ENCODE assay signal across 14 cellular contexts in genomic region chr9:69279084-69279729, GRCh38. TPM values are rescaled to one million over a fixed set of nuclear protein-coding genes. Genes with fewer than 3 reads are reported as not detected.
DNase-seq lines count a peak whose midpoint lies in the region; ATAC-seq and TF ChIP-seq lines count a peak whose summit lies in the region.
"Had no signal": no experiment of that assay in that cellular context is flagged by ENCODE, and none has a peak within 500 bp of the region (broad histone marks: within the 10 kb centered on the region; RNA-seq: fewer than 3 reads in every experiment).

No MANE protein-coding gene starts in this region.

- peaks cover 7% of the 10 kb centered on the region for H3K9me3 ChIP-seq in mesenchymal stem cell (ENCODE audit: control insufficient read depth, low read length)
- H3K9me3 ChIP-seq: BLaER1 had no signal

- H3K14ac ChIP-seq in mesenchymal stem cell (ENCODE audit: low read length in 2 of 2): no peak overlapping the region

- H3K36me3 Mint-ChIP-seq in activated T-cell treated with anti-CD3 and anti-CD28 coated beads, Interleukin-2, amount 50 U/mL, for 24 hours (ENCODE audit: low read depth): no peaks in the 10 kb centered on the region

- ATAC-seq in GM18498 (IDR thresholded peaks at IDR 0.05; ENCODE audit: unreplicated experiment): peak; percentile 91
- ATAC-seq in GM18909 (IDR thresholded peaks at IDR 0.05; ENCODE audit: poor library complexity, unreplicated experiment): peak; percentile 89
- ATAC-seq in HG02623 (IDR thresholded peaks at IDR 0.05; ENCODE audit: unreplicated experiment): peak; percentile 84
- ATAC-seq in foreskin keratinocyte: no peak
- ATAC-seq: right cardiac atrium, SK-N-SH treated with all-trans-retinoic acid at 6 μM for 48 hours had no signal

- H2AK5ac ChIP-seq in mesenchymal stem cell (ENCODE audit: low read length, severe bottlenecking): no peak overlapping the region

- H3K79me1 ChIP-seq in mesenchymal stem cell (replicated peaks; ENCODE audit: low read length, poor library complexity, severe bottlenecking): no peaks in the 10 kb centered on the region

- H3K4me3 Mint-ChIP-seq in activated T-cell treated with anti-CD3 and anti-CD28 coated beads, Interleukin-2, amount 50 U/mL, for 24 hours: no peak overlapping the region
- H3K4me3 Mint-ChIP-seq: central memory CD8-positive, alpha-beta T cell had no signal

- no peaks in the 10 kb centered on the region for H3K4me1 ChIP-seq in mesenchymal stem cell (ENCODE audit: control insufficient read depth, insufficient read depth, low read depth, low read length)
- H3K4me1 ChIP-seq in foreskin keratinocyte: no peaks in the 10 kb centered on the region
- H3K4me1 ChIP-seq: BLaER1 had no signal

- no peak for DNase-seq in activated T-cell treated with anti-CD3 and anti-CD28 coated beads, Interleukin-2, amount 50 U/mL, for 24 hours
- DNase-seq in HuH-7 (ENCODE audit: low spot score) (no peak), mesenchymal stem cell (no peak), foreskin keratinocyte (no peak), cardiac septum (ENCODE audit: low spot score) (no peak)
- DNase-seq: Kasumi-1, right cardiac atrium had no signal

- peaks cover 13% of the 10 kb centered on the region for H3K4me1 Mint-ChIP-seq in activated T-cell treated with anti-CD3 and anti-CD28 coated beads, Interleukin-2, amount 50 U/mL, for 24 hours (ENCODE audit: low read depth)
- H3K4me1 Mint-ChIP-seq: central memory CD8-positive, alpha-beta T cell had no signal

- H2BK120ac ChIP-seq in mesenchymal stem cell (ENCODE audit: low read depth, low read length): no peak overlapping the region

- H3K36me3 ChIP-seq in mesenchymal stem cell (ENCODE audit: control insufficient read depth in 1 of 2, insufficient read depth in 2 of 2, low read depth in 1 of 2, low read length in 2 of 2): no peaks in the 10 kb centered on the region
- H3K36me3 ChIP-seq: BLaER1, thoracic aorta had no signal

- H3K23ac ChIP-seq in mesenchymal stem cell (ENCODE audit: low read length in 2 of 2): no peak overlapping the region

- no peak for TF ChIP-seq CTCF in foreskin keratinocyte (conservative IDR thresholded peaks at IDR 0.05)

- H3K27ac ChIP-seq in mesenchymal stem cell (ENCODE audit: low read length, poor library complexity, severe bottlenecking) (no peak overlapping the region), foreskin keratinocyte (no peak overlapping the region)
- H3K27ac ChIP-seq: BLaER1, thoracic aorta had no signal

- no peak overlapping the region for H4K91ac ChIP-seq in mesenchymal stem cell (ENCODE audit: low read length)

- no peak overlapping the region for H2BK15ac ChIP-seq in mesenchymal stem cell (ENCODE audit: low read depth, poor library complexity, severe bottlenecking)

- H3K9me3 Mint-ChIP-seq in activated T-cell treated with anti-CD3 and anti-CD28 coated beads, Interleukin-2, amount 50 U/mL, for 24 hours: peaks cover 26% of the 10 kb centered on the region
- H3K9me3 Mint-ChIP-seq: central memory CD8-positive, alpha-beta T cell had no signal

- no peak overlapping the region for H2BK5ac ChIP-seq in mesenchymal stem cell (ENCODE audit: low read depth, low read length, poor library complexity, severe bottlenecking)

- H3K27ac Mint-ChIP-seq in activated T-cell treated with anti-CD3 and anti-CD28 coated beads, Interleukin-2, amount 50 U/mL, for 24 hours: peak overlapping the region; percentile 83

- H3K4ac ChIP-seq in mesenchymal stem cell (ENCODE audit: low read depth in 1 of 2, low read length in 2 of 2): no peak overlapping the region

- H4K8ac ChIP-seq in mesenchymal stem cell (ENCODE audit: low read length): no peak overlapping the region

- WGBS in mesenchymal stem cell: 87% methylated on average over 4 of the region's 5 CpGs

- no peak overlapping the region for H3K18ac ChIP-seq in mesenchymal stem cell (ENCODE audit: low read depth in 1 of 2, low read length in 2 of 2)

- no peak overlapping the region for H2AFZ ChIP-seq in mesenchymal stem cell (ENCODE audit: low read depth, low read length)

- H3K4me2 ChIP-seq in mesenchymal stem cell (ENCODE audit: low read length, poor library complexity, severe bottlenecking): no peak overlapping the region
- H3K4me2 ChIP-seq: BLaER1 had no signal

- H3K27me3 ChIP-seq in mesenchymal stem cell (ENCODE audit: control insufficient read depth in 1 of 2, insufficient read depth in 1 of 2, low read length in 2 of 2) (no peaks in the 10 kb centered on the region), foreskin keratinocyte (no peaks in the 10 kb centered on the region)
- H3K27me3 ChIP-seq: BLaER1 had no signal

- intact Hi-C loops in cardiac septum (cut with DNase I): no loop called here

- H2BK12ac ChIP-seq in mesenchymal stem cell (ENCODE audit: low read length in 2 of 2): no peak overlapping the region

- H3K9ac ChIP-seq in mesenchymal stem cell (ENCODE audit: low read length): no peak overlapping the region
- H3K9ac ChIP-seq: BLaER1 had no signal

- no peak overlapping the region for H3K4me3 ChIP-seq in mesenchymal stem cell (ENCODE audit: insufficient read depth in 1 of 2, low read depth in 1 of 2, low read length in 2 of 2)
- H3K4me3 ChIP-seq: BLaER1, thoracic aorta had no signal

- H3K27me3 Mint-ChIP-seq in activated T-cell treated with anti-CD3 and anti-CD28 coated beads, Interleukin-2, amount 50 U/mL, for 24 hours: peaks cover 52% of the 10 kb centered on the region

RNA-seq across cellular contexts. Expression of gene ENTREP1, which starts 45.8 kb away (rescaled TPM):
- 0.03 TPM for polyA plus RNA-seq in mesenchymal stem cell (2013, experiment 1 of 2)
- 0.07 TPM for polyA plus RNA-seq in mesenchymal stem cell (2013, experiment 2 of 2)
- total RNA-seq in foreskin keratinocyte (0.25 and 0.37 TPM in 2 replicates), cardiac septum (25.1 TPM)
- polyA plus RNA-seq in foreskin keratinocyte: 0.17 and 0.24 TPM in 2 replicates

Comparison
In these comparisons a context has a peak if more than half of its experiments do, and no peak if none do; other contexts are left out.
1. RNA of gene ENTREP1, which starts 45.8 kb away (total RNA-seq): 25.1 TPM in cardiac septum (single experiment); 0.25 to 0.37 TPM in foreskin keratinocyte; every median in the first group is over 10 times any median in the second.